ENCODE assay signal across 8 cellular contexts in the genomic region with DNA sequence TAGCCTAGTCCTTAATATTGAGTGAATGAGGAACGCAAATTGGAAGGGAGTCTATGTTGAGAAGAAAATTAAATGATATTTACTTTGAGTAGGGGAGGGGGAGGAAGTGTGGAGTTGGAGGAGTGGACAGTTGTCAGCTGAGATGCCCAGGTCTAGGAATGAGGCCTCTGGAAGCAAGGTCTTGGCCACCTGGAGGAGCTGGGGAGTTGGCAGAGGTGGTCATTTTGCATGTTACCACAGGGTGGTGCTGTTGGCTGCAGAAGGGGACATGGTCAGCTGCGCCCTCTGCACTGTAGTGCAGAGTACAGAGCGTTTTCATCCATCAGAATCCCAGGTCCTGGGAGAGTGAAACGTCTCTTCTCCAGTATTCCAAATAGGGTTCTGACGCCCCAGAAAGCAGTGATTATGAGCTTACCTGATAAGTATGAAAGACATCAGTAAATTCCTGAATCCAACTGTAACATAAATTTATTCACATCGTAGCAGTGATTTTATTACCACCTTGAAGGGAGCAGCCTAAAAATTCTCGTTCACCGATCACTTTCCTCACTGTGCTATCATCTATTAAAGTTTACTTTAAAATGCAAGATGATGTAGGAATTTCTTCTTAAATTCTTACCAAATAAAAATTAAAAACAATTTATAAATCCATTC. TPM values are rescaled to one million over a fixed set of nuclear protein-coding genes. Genes with fewer than 3 reads are reported as not detected.
DNase-seq lines count a peak whose midpoint lies in the region; ATAC-seq and TF ChIP-seq lines count a peak whose summit lies in the region.

No MANE protein-coding gene starts in this region.

- peaks cover 11% of the 10 kb centered on the region for H3K36me3 Mint-ChIP-seq in natural killer cell

- H3K27ac ChIP-seq in fibroblast of lung (ENCODE audit: insufficient read depth, low read length), result no peak overlapping the region

- no peaks in the 10 kb centered on the region for H3K9me3 Mint-ChIP-seq in natural killer cell

- H3K27ac Mint-ChIP-seq in natural killer cell, result peak overlapping the region in 1 of 2 donors; percentile 21

- no peak overlapping the region for H3K4me3 Mint-ChIP-seq in natural killer cell

- H3K4me2 ChIP-seq in fibroblast of lung (ENCODE audit: extremely low read depth, insufficient read depth, low read length), result no peak overlapping the region

- H3K36me3 ChIP-seq in fibroblast of lung (ENCODE audit: control insufficient read depth, insufficient read depth, low read length), result peaks cover 11% of the 10 kb centered on the region

- TF ChIP-seq CTCF in fibroblast of lung (conservative IDR thresholded peaks at IDR 0.05 in 1 of 2, IDR thresholded peaks at IDR 0.05 in 1 of 2; ENCODE audit: low read depth in 1 of 2, low read length in 2 of 2) (peak; percentile 87 to 97), natural killer cell (IDR thresholded peaks at IDR 0.05) (peak; percentile 33)

- peak; percentile 43 for ATAC-seq in GM18909 (IDR thresholded peaks at IDR 0.05; ENCODE audit: poor library complexity, unreplicated experiment)
- peak; percentile 59 to 78 (median 71) for ATAC-seq in natural killer cell
- no peak for ATAC-seq in GM18868 (IDR thresholded peaks at IDR 0.05; ENCODE audit: unreplicated experiment)
- no peak for ATAC-seq in GM18867 (IDR thresholded peaks at IDR 0.05; ENCODE audit: unreplicated experiment)

- no peaks in the 10 kb centered on the region for H4K20me1 ChIP-seq in fibroblast of lung (ENCODE audit: control insufficient read depth, extremely low read depth, insufficient read depth, low read length)

- peaks cover 0 to 8% of the 10 kb centered on the region in 2 donors for H3K4me1 Mint-ChIP-seq in natural killer cell

- no peak overlapping the region for H3K9ac ChIP-seq in fibroblast of lung (ENCODE audit: insufficient read depth, low read length)

- no peaks in the 10 kb centered on the region for H3K9me3 ChIP-seq in fibroblast of lung (ENCODE audit: control insufficient read depth, insufficient read depth, low read depth, low read length)

- DNase-seq in Ammon's horn (ENCODE audit: low spot score), result peak; percentile 81
- peak; percentile 12 for DNase-seq in NCI-H345 treated with DMSO at 0.1 percent for 48 hours (lab: John Stamatoyannopoulos, UW; ENCODE audit: unreplicated experiment)
- peak; percentile 29 to 48 for DNase-seq in activated CD4-positive, alpha-beta T cell treated with anti-CD3 and anti-CD28 coated beads, Interleukin-2, amount 50 U/mL, for 48 hours
- peak; percentile 61 to 78 for DNase-seq in fibroblast of lung (ENCODE audit: low read depth in 2 of 2)
- peak; percentile 26 for DNase-seq in natural killer cell

- no peaks in the 10 kb centered on the region for H3K27me3 Mint-ChIP-seq in natural killer cell (ENCODE audit: low read depth in 2 of 2)

- intact Hi-C loops in natural killer cell (cut with micrococcal nuclease), result no loop called here

- H2AFZ ChIP-seq in fibroblast of lung (ENCODE audit: low read length), result no peak overlapping the region

- H3K27me3 ChIP-seq in fibroblast of lung (ENCODE audit: control insufficient read depth, insufficient read depth, low read length), result no peaks in the 10 kb centered on the region

- peaks cover 2% of the 10 kb centered on the region for H3K79me2 ChIP-seq in fibroblast of lung (ENCODE audit: control insufficient read depth, insufficient read depth, low read length)

- H3K4me1 ChIP-seq in fibroblast of lung (ENCODE audit: control insufficient read depth, extremely low read depth, insufficient read depth, low read length), result no peaks in the 10 kb centered on the region

- no peak overlapping the region for H3K4me3 ChIP-seq in fibroblast of lung (replicated peaks in 1 of 4; ENCODE audit: control extremely low read depth in 1 of 4, insufficient read depth in 1 of 4, low read depth in 3 of 4, low read length in 4 of 4)

RNA-seq across cellular contexts. Expression of gene PARK7, which starts 13.8 kb away (rescaled TPM):
- total RNA-seq in fibroblast of lung (251 and 264 TPM in 2 replicates), natural killer cell (100 to 1,000 TPM; 120 to 127 (median 127) TPM)
- 513 and 651 TPM in 2 replicates for polyA plus RNA-seq in fibroblast of lung
- 461 and 544 TPM in 2 replicates for polyA plus RNA-seq in fibroblast of lung (2012)
- 22.8 and 26.5 TPM in 2 replicates for polyA minus RNA-seq in fibroblast of lung (ENCODE audit: low replicate concordance)

RNA-seq across cellular contexts. Expression of gene TNFRSF9, which starts 34.7 kb away (rescaled TPM):
- under 0.01 TPM in 1 of 2 replicates, not detected in the other for total RNA-seq in fibroblast of lung
- 0.02 TPM in 1 of 2 replicates, not detected in the other for polyA plus RNA-seq in fibroblast of lung
- not detected in 2 replicates for polyA plus RNA-seq in fibroblast of lung (2012)
- polyA minus RNA-seq in fibroblast of lung (ENCODE audit: low replicate concordance), result not detected in 2 replicates
- total RNA-seq in natural killer cell, result 1 to 10 TPM; 2.6 to 6.4 (median 4.2) TPM

RNA-seq across cellular contexts. Expression of gene ERRFI1, which starts 50.8 kb away (rescaled TPM):
- total RNA-seq in fibroblast of lung (46.2 and 53.9 TPM in 2 replicates), natural killer cell (1 to 10 TPM; 2.9 to 4.9 (median 4.0) TPM)
- polyA plus RNA-seq in fibroblast of lung, result 78.2 and 105 TPM in 2 replicates
- polyA plus RNA-seq in fibroblast of lung (2012), result 41.8 and 52.6 TPM in 2 replicates
- 8.9 and 27.3 TPM in 2 replicates for polyA minus RNA-seq in fibroblast of lung (ENCODE audit: low replicate concordance)

Comparison
In these comparisons a context has a peak if more than half of its experiments do, and no peak if none do; other contexts are left out.
1. DNase-seq: peak in every context shown above with its lines; median percentile 81 in Ammon's horn; 70 in fibroblast of lung; 38 in activated CD4-positive, alpha-beta T cell treated with anti-CD3 and anti-CD28 coated beads, Interleukin-2, amount 50 U/mL, for 48 hours; 26 in natural killer cell; 12 in NCI-H345 treated with DMSO at 0.1 percent for 48 hours.
2. ATAC-seq: peak in GM18909 (single experiment) and natural killer cell (3 of 3); none in GM18868 (single experiment) and GM18867 (single experiment).